8 cellular contexts compared by ENCODE assay signal in the genomic region with DNA sequence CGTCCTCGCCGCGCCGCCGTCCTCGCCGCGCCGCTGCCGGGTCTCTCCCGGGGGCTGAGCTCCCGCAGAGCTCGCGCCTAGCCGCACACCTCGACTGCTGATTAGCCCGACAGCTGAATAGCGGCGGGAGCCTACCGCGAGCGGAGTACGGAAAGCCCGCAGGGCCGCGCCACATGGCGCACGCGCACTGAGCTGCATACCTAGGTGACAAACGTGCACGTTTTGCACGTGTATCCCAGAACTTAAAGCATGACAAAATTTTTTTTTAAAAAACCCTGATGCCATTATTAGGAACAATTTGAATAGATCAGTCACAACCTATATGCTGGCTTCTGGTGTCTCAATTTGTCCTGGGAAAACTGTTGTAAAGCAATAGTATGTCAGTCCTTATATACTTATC. TPM values are rescaled to one million over a fixed set of nuclear protein-coding genes. Genes with fewer than 3 reads are reported as not detected.
DNase-seq lines count a peak whose midpoint lies in the region; ATAC-seq, FAIRE-seq and TF ChIP-seq lines count a peak whose summit lies in the region.

A gene with protein sequence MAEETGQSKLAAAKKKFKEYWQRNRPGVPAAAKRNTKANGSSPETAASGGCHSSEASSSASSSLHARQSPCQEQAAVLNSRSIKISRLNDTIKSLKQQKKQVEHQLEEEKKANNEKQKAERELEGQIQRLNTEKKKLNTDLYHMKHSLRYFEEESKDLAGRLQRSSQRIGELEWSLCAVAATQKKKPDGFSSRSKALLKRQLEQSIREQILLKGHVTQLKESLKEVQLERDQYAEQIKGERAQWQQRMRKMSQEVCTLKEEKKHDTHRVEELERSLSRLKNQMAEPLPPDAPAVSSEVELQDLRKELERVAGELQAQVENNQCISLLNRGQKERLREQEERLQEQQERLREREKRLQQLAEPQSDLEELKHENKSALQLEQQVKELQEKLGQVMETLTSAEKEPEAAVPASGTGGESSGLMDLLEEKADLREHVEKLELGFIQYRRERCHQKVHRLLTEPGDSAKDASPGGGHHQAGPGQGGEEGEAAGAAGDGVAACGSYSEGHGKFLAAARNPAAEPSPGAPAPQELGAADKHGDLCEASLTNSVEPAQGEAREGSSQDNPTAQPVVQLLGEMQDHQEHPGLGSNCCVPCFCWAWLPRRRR (minus strand): TSS at position 122 of the 400 bp plus-strand sequence. CDS start 48,117 bp downstream, outside the sequence.

- H3K27ac ChIP-seq in HEK293 (ENCODE audit: extremely low read depth, low read depth, low read length) (peak within 1 kb of the TSS; percentile 47; the same call in 1 of the 2 replicates), caudate nucleus (ENCODE audit: low read depth, low read length) (no peak within 1 kb of the TSS), kidney (ENCODE audit: low read depth in 2 of 2, low read length in 2 of 2) (no peak within 1 kb of the TSS)

- H3K9me3 ChIP-seq in HEK293 (ENCODE audit: control insufficient read depth, insufficient read depth, low read depth, low read length) (no peaks in the 10 kb centered on the region), kidney (ENCODE audit: control insufficient read depth in 1 of 2, low read length in 2 of 2) (no peaks in the 10 kb centered on the region)

- DNase-seq in ELR (ENCODE audit: low read depth): peak; percentile 72
- peak; percentile 72 for DNase-seq in NCI-H146 (lab: John Stamatoyannopoulos, UW)
- peak; percentile 59 for DNase-seq in activated B cell treated with CpG ODN at 0.5 μM for 24 hours
- DNase-seq in caudate nucleus (lab: John Stamatoyannopoulos, UW): peak in 47 of 61 donors; percentile 1 to 78 (median 41)
- peak; percentile 86 for DNase-seq in kidney
- peak; percentile 93 for DNase-seq in stimulated activated CD4-positive, alpha-beta T cell treated with anti-CD3 and anti-CD28 coated beads, Interleukin-15, amount 100 ng/mL, for 24 hours

- H3K4me1 Mint-ChIP-seq in activated B cell treated with CpG ODN at 0.5 μM for 24 hours: peaks cover 12% of the 10 kb centered on the region

- H3K9ac ChIP-seq in kidney (ENCODE audit: low read length in 2 of 2): peak within 1 kb of the TSS in 1 of 2 donors; percentile 12

- peak within 1 kb of the TSS; percentile 88 for H3K4me3 Mint-ChIP-seq in activated B cell treated with CpG ODN at 0.5 μM for 24 hours

- no peaks in the 10 kb centered on the region for H3K27me3 Mint-ChIP-seq in activated B cell treated with CpG ODN at 0.5 μM for 24 hours

- peak within 1 kb of the TSS; percentile 55 for H3K4me3 ChIP-seq in HEK293 (ENCODE audit: low read depth, low read length)
- H3K4me3 ChIP-seq in kidney (ENCODE audit: low read length in 2 of 2): peak within 1 kb of the TSS; percentile 34 to 39

- H3K36me3 Mint-ChIP-seq in activated B cell treated with CpG ODN at 0.5 μM for 24 hours (ENCODE audit: low read depth): peaks cover 12% of the 10 kb centered on the region

- no peak for TF ChIP-seq CTCF in HEK293 (tag by site-specific recombination; IDR thresholded peaks at IDR 0.05)
- TF ChIP-seq CTCF in activated B cell treated with CpG ODN at 0.5 μM for 24 hours (IDR thresholded peaks at IDR 0.05): no peak
- no peak for TF ChIP-seq CTCF in kidney (IDR thresholded peaks at IDR 0.05; ENCODE audit: borderline replicate concordance, extremely low read depth, insufficient read depth)

- POLR2A ChIA-PET in HEK293 (lab: Yijun Ruan, JAX) (interaction anchor here (0.5 to 1.2 kb wide), 3 partner anchors 77 to 284 kb away, joined by 3 to 7 read pairs (median 4); partner anchors contain the start of gene GOLGA8B), activated B cell treated with CpG ODN at 0.5 μM for 24 hours (lab: Charles Lee) (no interaction called here)

- no peak for FAIRE-seq in kidney (lab: Jason Lieb, UNC)

- peak within 1 kb of the TSS; percentile 74 for H3K27ac Mint-ChIP-seq in activated B cell treated with CpG ODN at 0.5 μM for 24 hours

- peaks cover 0 to 10% of the 10 kb centered on the region in 2 experiments; a peak in 1 of 3 replicates for H3K36me3 ChIP-seq in HEK293 (ENCODE audit: control insufficient read depth in 2 of 2, insufficient read depth in 1 of 2, low read length in 2 of 2)
- H3K36me3 ChIP-seq in kidney (ENCODE audit: control insufficient read depth in 1 of 2, insufficient read depth in 2 of 2, low read length in 2 of 2): no peaks in the 10 kb centered on the region

- CTCF ChIA-PET in HEK293 (lab: Yijun Ruan, JAX): interaction anchor here (0.6 kb wide), 1 partner anchor 797 kb away, joined by 3 read pairs; no protein-coding TSS in a partner anchor
- CTCF ChIA-PET in activated B cell treated with CpG ODN at 0.5 μM for 24 hours (lab: Charles Lee): no interaction called here

- intact Hi-C loops in activated B cell treated with CpG ODN at 0.5 μM for 24 hours (cut with micrococcal nuclease): loop anchor here (2.0 kb wide), 1 partner anchor 71 kb away; the partner anchor contains the start of gene LPCAT4
- intact Hi-C loops in kidney (cut with DNase I): no loop called here

- no peaks in the 10 kb centered on the region for H3K4me1 ChIP-seq in HEK293 (ENCODE audit: control insufficient read depth, insufficient read depth, low read length)
- no peaks in the 10 kb centered on the region for H3K4me1 ChIP-seq in kidney (ENCODE audit: control insufficient read depth in 1 of 2, insufficient read depth in 1 of 2, low read depth in 1 of 2, low read length in 2 of 2)

- no peaks in the 10 kb centered on the region for H3K9me3 Mint-ChIP-seq in activated B cell treated with CpG ODN at 0.5 μM for 24 hours

- ATAC-seq in activated B cell treated with CpG ODN at 0.5 μM for 24 hours (ENCODE audit: low read depth): peak; percentile 81
- no peak for ATAC-seq in GM18861 (IDR thresholded peaks at IDR 0.05; ENCODE audit: unreplicated experiment)

TF ChIP-seq in HEK293, 187 proteins besides CTCF, POLR2A, EP300 and RAD21 (continues in another document):
- TF ChIP-seq HOXD13 (CRISPR knock-in tag; IDR thresholded peaks at IDR 0.05; ENCODE audit: borderline replicate concordance): no peak
- 0 out of 2 replicates have a peak, but pooled peaks have one; percentile 48 for TF ChIP-seq PBX3 (CRISPR knock-in tag; IDR thresholded peaks at IDR 0.05)
- TF ChIP-seq ZSCAN30 (tag by site-specific recombination; IDR thresholded peaks at IDR 0.05): no peak
- TF ChIP-seq ZBTB11 (tag by site-specific recombination; conservative IDR thresholded peaks at IDR 0.05; ENCODE audit: low read depth): no peak
- TF ChIP-seq SCRT2 (tag by site-specific recombination; IDR thresholded peaks at IDR 0.05): no peak
- no peak for TF ChIP-seq HIC1 (tag by site-specific recombination; IDR thresholded peaks at IDR 0.05)
- no peak for TF ChIP-seq ZNF48 (tag by site-specific recombination; IDR thresholded peaks at IDR 0.05)
- 0 out of 2 replicates have a peak, but pooled peaks have one; percentile 22 for TF ChIP-seq ZNF660 (tag by site-specific recombination; IDR thresholded peaks at IDR 0.05)
- TF ChIP-seq ZNF221 (tag by site-specific recombination; IDR thresholded peaks at IDR 0.05; ENCODE audit: borderline replicate concordance): no peak

RNA-seq across cellular contexts. Expression of the gene that starts here (rescaled TPM):
- total RNA-seq in activated B cell treated with CpG ODN at 0.5 μM for 24 hours (160 and 171 TPM in 2 replicates), kidney (36.1 TPM)
- 18.8 TPM for polyA plus RNA-seq in kidney (ENCODE audit: insufficient read depth, low read depth, low replicate concordance)

Comparison
In these comparisons a context has a peak if more than half of its experiments do, and no peak if none do; other contexts are left out.
1. DNase-seq: peak in every context shown above with its lines; median percentile 93 in stimulated activated CD4-positive, alpha-beta T cell treated with anti-CD3 and anti-CD28 coated beads, Interleukin-15, amount 100 ng/mL, for 24 hours; 86 in kidney; 72 in ELR; 72 in NCI-H146; 59 in activated B cell treated with CpG ODN at 0.5 μM for 24 hours; 41 in caudate nucleus.